1 cellular context compared by ENCODE assay signal in the genomic region with DNA sequence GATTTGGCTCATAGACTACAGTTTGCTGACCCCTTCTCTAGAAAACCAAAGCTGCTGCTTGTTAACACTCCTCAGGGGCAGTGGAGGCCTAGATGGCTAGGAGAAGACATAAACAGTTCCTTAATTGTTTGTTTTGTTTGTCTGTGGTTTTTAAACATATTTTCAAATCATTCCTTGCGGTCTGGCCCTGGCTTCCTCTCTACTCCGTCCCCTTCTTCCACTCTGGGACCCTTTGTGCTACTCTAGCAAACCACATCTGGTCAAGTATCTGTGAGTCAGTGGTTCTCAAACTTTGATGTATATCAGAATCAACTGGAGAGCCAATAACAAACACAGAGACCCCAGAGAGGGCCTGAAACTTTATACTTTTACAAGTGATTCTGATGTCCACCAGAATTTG.
TF ChIP-seq lines count a peak whose summit lies in the region.

No MANE protein-coding gene starts in this region.

TF ChIP-seq in IMR-90, 13 proteins besides CTCF, POLR2A, EP300 and RAD21 (continued from another document):
- TF ChIP-seq FOS (IDR thresholded peaks at IDR 0.05; ENCODE audit: low read depth, low read length) (no peak), RFX5 (IDR thresholded peaks at IDR 0.05; ENCODE audit: low read depth, low read length) (no peak), MAZ (IDR thresholded peaks at IDR 0.05; ENCODE audit: borderline replicate concordance, low read depth, low read length) (no peak), MAFK (IDR thresholded peaks at IDR 0.05; ENCODE audit: low read depth, low read length) (no peak), SMC3 (IDR thresholded peaks at IDR 0.05; ENCODE audit: low read depth, low read length) (no peak), RCOR1 (IDR thresholded peaks at IDR 0.05; ENCODE audit: insufficient replicate concordance, low read length) (no peak), MXI1 (IDR thresholded peaks at IDR 0.05; ENCODE audit: borderline replicate concordance, low read depth, low read length) (no peak), NFE2L2 (IDR thresholded peaks at IDR 0.05; ENCODE audit: low read depth, low read length) (no peak), CHD1 (IDR thresholded peaks at IDR 0.05; ENCODE audit: low read depth, low read length) (no peak), BHLHE40 (IDR thresholded peaks at IDR 0.05; ENCODE audit: low read depth, low read length) (no peak)
